ENCODE assay signal across 13 cellular contexts in the genomic region with DNA sequence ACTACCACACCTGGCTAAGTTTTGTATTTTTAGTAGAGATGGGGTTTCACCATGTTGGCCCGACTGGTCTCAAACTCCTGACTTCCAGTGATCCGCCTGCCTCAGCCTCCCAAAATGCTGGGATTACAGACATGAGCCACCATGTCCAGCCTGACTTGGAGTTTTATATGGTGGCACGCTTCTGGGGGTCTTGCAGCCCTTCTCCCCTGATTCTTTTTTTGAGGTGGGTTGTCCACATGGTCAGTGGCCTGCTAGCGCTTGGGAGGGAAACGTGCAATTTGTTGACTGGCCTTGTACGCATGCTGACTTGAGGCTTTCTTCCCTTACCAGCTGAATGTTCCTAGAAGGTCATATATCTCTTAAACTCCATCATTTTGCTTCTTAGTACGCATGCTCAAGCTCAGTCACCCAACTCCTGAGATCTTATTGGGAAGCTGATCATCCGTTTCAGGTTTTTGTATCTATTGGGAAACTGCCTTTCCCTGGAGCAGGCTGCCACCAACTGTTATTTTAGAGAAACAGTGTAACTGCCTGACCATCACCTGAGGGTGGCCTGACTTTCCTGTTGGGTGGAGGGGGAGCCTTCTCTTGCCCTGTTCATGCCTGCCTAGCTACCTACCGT. TPM values are rescaled to one million over a fixed set of nuclear protein-coding genes. Genes with fewer than 3 reads are reported as not detected.
DNase-seq lines count a peak whose midpoint lies in the region; ATAC-seq and TF ChIP-seq lines count a peak whose summit lies in the region.
"Had no signal": no experiment of that assay in that cellular context is flagged by ENCODE, and none has a peak within 500 bp of the region (broad histone marks: within the 10 kb centered on the region; RNA-seq: fewer than 3 reads in every experiment).

No MANE protein-coding gene starts in this region.

- POLR2A ChIA-PET in MCF 10A (lab: Yijun Ruan, JAX) (no interaction called here), PC-3 (lab: Charles Lee; ENCODE audit: unreplicated experiment) (interaction anchor here (0.6 kb wide), 1 partner anchor 13 kb away, joined by 12 read pairs; a partner anchor contains a TSS)

- H3K9me3 Mint-ChIP-seq in MCF 10A (ENCODE audit: unreplicated experiment): no peaks in the 10 kb centered on the region

- CTCF ChIA-PET in MCF 10A (lab: Yijun Ruan, JAX) (interaction anchor here (0.6 to 1.6 kb wide), 5 partner anchors 132 to 430 kb away, joined by 3 to 5 read pairs (median 4); a partner anchor contains a TSS), PC-3 (lab: Charles Lee) (no interaction called here)

- H3K4me2 ChIP-seq in PC-3 (ENCODE audit: low read length): no peak overlapping the region

- H3K9me3 ChIP-seq in breast epithelium: peaks cover 0 to 6% of the 10 kb centered on the region in 2 donors
- peaks cover 5% of the 10 kb centered on the region; the same call in 1 of the 2 replicates for H3K9me3 ChIP-seq in PC-3 (ENCODE audit: low read length)
- H3K9me3 ChIP-seq: HAP-1, ovary had no signal

- no peak for TF ChIP-seq CTCF in MCF 10A (IDR thresholded peaks at IDR 0.05; ENCODE audit: unreplicated experiment)
- TF ChIP-seq CTCF in breast epithelium (IDR thresholded peaks at IDR 0.05): no peak
- no peak for TF ChIP-seq CTCF in PC-3 (conservative IDR thresholded peaks at IDR 0.05; ENCODE audit: low read depth, low read length)
- TF ChIP-seq CTCF in retinal pigment epithelial cell (conservative IDR thresholded peaks at IDR 0.05; ENCODE audit: low read depth, low read length): peak; percentile 8

- no peaks in the 10 kb centered on the region for H3F3A ChIP-seq in PC-3 (ENCODE audit: low read length, unreplicated experiment)

- H3K4me3 ChIP-seq in breast epithelium (no peak overlapping the region), PC-3 (ENCODE audit: low read length) (no peak overlapping the region), retinal pigment epithelial cell (ENCODE audit: low read length) (no peak overlapping the region)
- H3K4me3 ChIP-seq: HAP-1, ovary had no signal

- ATAC-seq in PC-3 (peak; percentile 42; the same call in 1 of the 2 replicates), GM19463 (IDR thresholded peaks at IDR 0.05; ENCODE audit: unreplicated experiment) (no peak)

- BruUV-seq in MCF 10A (replicated peaks; lab: Mats Ljungman, UMichigan) (no TSS peak), PC-3 (replicated peaks; lab: Mats Ljungman, UMichigan) (no TSS peak)

- DNase-seq in MCF 10A (ENCODE audit: unreplicated experiment): peak; percentile 17
- DNase-seq in breast epithelium (ENCODE audit: low spot score in 2 of 2): no peak
- DNase-seq in PC-3: peak; percentile 13
- DNase-seq in erythroblast (lab: John Stamatoyannopoulos, UW): peak; percentile 7 to 10
- no peak for DNase-seq in retinal pigment epithelial cell (ENCODE audit: low read depth)
- no peak for DNase-seq in D341Med (ENCODE audit: low spot score)
- DNase-seq in DMS79 (lab: John Stamatoyannopoulos, UW): no peak
- DNase-seq: activated naive CD4-positive, alpha-beta T cell treated with anti-CD3 and anti-CD28 coated beads for 36 hours; NCI-H1048; NCI-H345; ovary had no signal

- no peak for TF ChIP-seq POLR2A in breast epithelium (IDR thresholded peaks at IDR 0.05)
- no peak for TF ChIP-seq POLR2A in erythroblast (IDR thresholded peaks at IDR 0.05; ENCODE audit: low read length)

- H3K79me2 ChIP-seq in PC-3 (ENCODE audit: low read length): no peaks in the 10 kb centered on the region

- H3K27ac Mint-ChIP-seq in MCF 10A (ENCODE audit: low read depth, unreplicated experiment): no peak overlapping the region
- H3K27ac Mint-ChIP-seq: activated naive CD4-positive, alpha-beta T cell treated with anti-CD3 and anti-CD28 coated beads for 36 hours had no signal

- no peaks in the 10 kb centered on the region for H4K20me1 ChIP-seq in PC-3 (ENCODE audit: low read length)

- H3K27me3 ChIP-seq in breast epithelium (no peaks in the 10 kb centered on the region), PC-3 (ENCODE audit: low read length) (no peaks in the 10 kb centered on the region)
- H3K27me3 ChIP-seq: ovary had no signal

- H3K4me1 Mint-ChIP-seq in MCF 10A (ENCODE audit: insufficient read depth, unreplicated experiment): no peaks in the 10 kb centered on the region

- H3K36me3 Mint-ChIP-seq in MCF 10A (ENCODE audit: insufficient read depth, unreplicated experiment): no peaks in the 10 kb centered on the region

- H3K36me3 ChIP-seq in breast epithelium: no peaks in the 10 kb centered on the region
- H3K36me3 ChIP-seq in PC-3 (ENCODE audit: low read depth, low read length): no peaks in the 10 kb centered on the region
- H3K36me3 ChIP-seq: HAP-1, ovary had no signal

- no peak overlapping the region for H3K9ac ChIP-seq in PC-3 (ENCODE audit: low read length)

- H3K9me2 ChIP-seq in PC-3 (replicated peaks; ENCODE audit: low read length): no peaks in the 10 kb centered on the region

- H3K27ac ChIP-seq in breast epithelium (no peak overlapping the region), PC-3 (ENCODE audit: low read length) (no peak overlapping the region)
- H3K27ac ChIP-seq: ovary had no signal

- H3K4me3 Mint-ChIP-seq in MCF 10A (ENCODE audit: unreplicated experiment): no peak overlapping the region
- H3K4me3 Mint-ChIP-seq: activated naive CD4-positive, alpha-beta T cell treated with anti-CD3 and anti-CD28 coated beads for 36 hours had no signal

- intact Hi-C loops in MCF 10A (cut with micrococcal nuclease): no loop called here
- intact Hi-C loops in breast epithelium (cut with DNase I; ENCODE audit: low total_unique reads): no loop called here
- intact Hi-C loops in PC-3 (cut with micrococcal nuclease): no loop called here

- no peak overlapping the region for H2AFZ ChIP-seq in PC-3 (ENCODE audit: low read length)

- no peaks in the 10 kb centered on the region for H3K4me1 ChIP-seq in breast epithelium
- no peaks in the 10 kb centered on the region for H3K4me1 ChIP-seq in PC-3 (ENCODE audit: insufficient read depth, low read length)

- H3K27me3 Mint-ChIP-seq in MCF 10A (ENCODE audit: insufficient read depth, unreplicated experiment): no peaks in the 10 kb centered on the region

RNA-seq across cellular contexts. Expression of a gene that starts 13.7 kb away (rescaled TPM):
- total RNA-seq in MCF 10A (2022): 0.15 and 0.30 TPM in 2 replicates
- total RNA-seq in breast epithelium: 10 to 100 TPM; 10.5 to 17.6 (median 10.7) TPM
- 3.1 and 3.7 TPM in 2 replicates for total RNA-seq in PC-3 (2014; rRNA removed)

RNA-seq across cellular contexts. Expression of a gene that starts 18.1 kb away (rescaled TPM):
- total RNA-seq in MCF 10A (2022): 11.5 and 14.0 TPM in 2 replicates
- 10 to 100 TPM in 2 of 3 donors, 1 to 10 TPM in 1; 7.0 to 16.0 (median 12.5) TPM for total RNA-seq in breast epithelium
- 3.3 and 3.5 TPM in 2 replicates for total RNA-seq in PC-3 (2014; rRNA removed)

Comparison
In these comparisons a context has a peak if more than half of its experiments do, and no peak if none do; other contexts are left out.
1. DNase-seq: peak in MCF 10A (single experiment), PC-3 (single experiment) and erythroblast (2 of 2); none in breast epithelium (0 of 2), retinal pigment epithelial cell (single experiment), D341Med (single experiment) and DMS79 (single experiment).